Comparison of ENCODE assay signal across 8 cellular contexts in genomic region chr17:8056232-8056975, GRCh38. TPM values are rescaled to one million over a fixed set of nuclear protein-coding genes. Genes with fewer than 3 reads are reported as not detected.
DNase-seq lines count a peak whose midpoint lies in the region; ATAC-seq and TF ChIP-seq lines count a peak whose summit lies in the region.

No MANE protein-coding gene starts in this region.

- H3K36me3 ChIP-seq in OCI-LY1 (ENCODE audit: insufficient read depth, low read length) (no peaks in the 10 kb centered on the region), endocrine pancreas (ENCODE audit: control insufficient read depth, insufficient read depth, low read length) (no peaks in the 10 kb centered on the region)

- DNase-seq in AG08396 (ENCODE audit: low spot score) (peak; percentile 36), myocyte (ENCODE audit: low read depth) (peak; percentile 70), NCI-H1436 treated with DMSO at 0.1 percent for 48 hours (lab: John Stamatoyannopoulos, UW) (no peak), DMS 273 treated with DMSO at 0.1 percent for 48 hours (lab: John Stamatoyannopoulos, UW) (no peak), GM13977 (ENCODE audit: low spot score) (no peak)

- no peaks in the 10 kb centered on the region for H3F3A ChIP-seq in OCI-LY1 (ENCODE audit: insufficient read depth, low read length)

- no peaks in the 10 kb centered on the region for H3K9me2 ChIP-seq in OCI-LY1 (ENCODE audit: low read depth, low read length)

- H3K4me1 ChIP-seq in OCI-LY1 (ENCODE audit: insufficient read depth, low read length, severe bottlenecking) (peaks cover 24% of the 10 kb centered on the region), endocrine pancreas (ENCODE audit: control insufficient read depth, insufficient read depth, low read length) (no peaks in the 10 kb centered on the region)

- no peaks in the 10 kb centered on the region for H3K79me2 ChIP-seq in OCI-LY1 (ENCODE audit: insufficient read depth, low read length)

- peak; percentile 39 for ATAC-seq in GM19351 (IDR thresholded peaks at IDR 0.05; ENCODE audit: unreplicated experiment)

- H3K9me3 ChIP-seq in OCI-LY1 (ENCODE audit: low read length) (no peaks in the 10 kb centered on the region), endocrine pancreas (ENCODE audit: control insufficient read depth, low read length) (no peaks in the 10 kb centered on the region)

- H3K27ac ChIP-seq in OCI-LY1 (ENCODE audit: low read depth, low read length, poor library complexity, severe bottlenecking) = no peak overlapping the region

- H3K4me2 ChIP-seq in OCI-LY1 (ENCODE audit: low read length) = peak overlapping the region; percentile 37; the same call in 1 of the 2 replicates

- TF ChIP-seq CTCF in OCI-LY1 (IDR thresholded peaks at IDR 0.05; ENCODE audit: low read length) (no peak), GM13977 (IDR thresholded peaks at IDR 0.05; ENCODE audit: extremely low read depth, insufficient read depth, missing control alignments) (no peak)

- no peak overlapping the region; the same call in 1 of the 2 replicates for H3K9ac ChIP-seq in OCI-LY1 (ENCODE audit: low read length)
- no peak overlapping the region for H3K9ac ChIP-seq in endocrine pancreas (ENCODE audit: control insufficient read depth, insufficient read depth, low read length)

- no peak overlapping the region for H2AFZ ChIP-seq in OCI-LY1 (ENCODE audit: low read length)

- H3K4me3 ChIP-seq in OCI-LY1 (ENCODE audit: low read depth, low read length, poor library complexity, severe bottlenecking) (peak overlapping the region; percentile 3), endocrine pancreas (ENCODE audit: control insufficient read depth, insufficient read depth, low read length) (peak overlapping the region; percentile 84)

- H4K20me1 ChIP-seq in OCI-LY1 (ENCODE audit: insufficient read depth, low read length) = no peaks in the 10 kb centered on the region

- no peaks in the 10 kb centered on the region; the same call in 1 of the 2 replicates for H3K27me3 ChIP-seq in OCI-LY1 (ENCODE audit: insufficient read depth, low read length)
- no peaks in the 10 kb centered on the region for H3K27me3 ChIP-seq in endocrine pancreas (ENCODE audit: control insufficient read depth, insufficient read depth, low read length)

- in situ Hi-C loops in GM13977 (cut with MboI; ENCODE audit: low pct_unique_long_range_greater_than_20kb, low sequenced_read_pairs, unreplicated experiment) = no loop called here

RNA-seq across cellular contexts. Expression of gene ALOX15B, which starts 17.5 kb away (rescaled TPM):
- not detected in 2 replicates for total RNA-seq in myocyte
- not detected for polyA plus RNA-seq in myocyte (2012)

RNA-seq across cellular contexts. Expression of gene ALOX12B, which starts 31.1 kb away (rescaled TPM):
- 0.16 and 0.40 TPM in 2 replicates for total RNA-seq in myocyte
- not detected for polyA plus RNA-seq in myocyte (2012)

RNA-seq across cellular contexts. Expression of gene GUCY2D, which starts 54.0 kb away (rescaled TPM):
- not detected in 2 replicates for total RNA-seq in myocyte
- not detected for polyA plus RNA-seq in myocyte (2012)

Comparison
In these comparisons a context has a peak if more than half of its experiments do, and no peak if none do; other contexts are left out.
1. DNase-seq: peak in AG08396 (single experiment) and myocyte (single experiment); none in NCI-H1436 treated with DMSO at 0.1 percent for 48 hours (single experiment), DMS 273 treated with DMSO at 0.1 percent for 48 hours (single experiment) and GM13977 (single experiment).